ENCODE assay signal across 20 cellular contexts in the genomic region with DNA sequence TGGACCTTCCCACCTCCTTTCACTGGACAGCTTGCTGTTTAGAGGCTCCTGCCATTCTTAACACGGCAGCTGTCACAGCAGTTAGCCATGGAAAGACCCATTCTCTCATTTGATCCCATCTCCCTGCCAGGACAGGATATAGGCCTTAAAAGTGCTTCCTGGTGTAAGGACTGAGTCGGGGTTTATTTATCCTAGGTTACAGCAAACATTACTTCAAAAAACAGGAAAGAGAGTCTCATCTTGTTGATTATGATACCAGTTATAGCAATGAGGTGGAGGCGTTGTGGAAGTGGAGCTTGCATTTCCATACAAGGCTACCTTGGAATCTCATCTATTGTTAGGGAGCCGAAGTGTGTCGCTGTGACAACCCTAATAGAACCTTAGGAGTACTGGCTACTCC. TPM values are rescaled to one million over a fixed set of nuclear protein-coding genes. Genes with fewer than 3 reads are reported as not detected.
A peak's percentile ranks its signal among the peaks of the same experiment; 100 is the strongest.
DNase-seq lines count a peak whose midpoint lies in the region; ATAC-seq, FAIRE-seq and TF ChIP-seq lines count a peak whose summit lies in the region.
"Had no signal": no experiment of that assay in that cellular context is flagged by ENCODE, and none has a peak within 500 bp of the region (broad histone marks: within the 10 kb centered on the region; RNA-seq: fewer than 3 reads in every experiment).

No MANE protein-coding gene starts in this region.

- no peak overlapping the region for H3K4me2 ChIP-seq in neural cell (ENCODE audit: low read length)

- H3K9ac ChIP-seq in neural cell (ENCODE audit: low read length) = no peak overlapping the region

- no peaks in the 10 kb centered on the region for H3K9me2 ChIP-seq in neural cell (ENCODE audit: insufficient read depth, low read length)

- POLR2A ChIA-PET in activated B cell treated with CpG ODN at 0.5 μM for 24 hours (lab: Charles Lee) = interaction anchor here (0.8 to 13.7 kb wide), 6 partner anchors 9 to 313 kb away, joined by 3 to 574 read pairs (median 7); no protein-coding TSS in a partner anchor

- no peaks in the 10 kb centered on the region for H3K9me3 Mint-ChIP-seq in activated B cell treated with CpG ODN at 0.5 μM for 24 hours
- H3K9me3 Mint-ChIP-seq: naive thymus-derived CD8-positive, alpha-beta T cell; T-helper 1 cell treated with Interleukin-12 subunit alpha and Interleukin-12 subunit beta and Interleukin-4 antibody, amounts not matched to agents 30 μg/mL and 1 μg/mL, for 36 hours had no signal

- no peaks in the 10 kb centered on the region for H3K9me3 ChIP-seq in neural cell (ENCODE audit: low read length)
- H3K9me3 ChIP-seq: thyroid gland had no signal

- no peak overlapping the region for H3K4me3 ChIP-seq in neural cell (ENCODE audit: low read length)
- H3K4me3 ChIP-seq: thyroid gland had no signal

- no peak for TF ChIP-seq POLR2A in GM12892 (IDR thresholded peaks at IDR 0.05; ENCODE audit: low read depth, low read length)

- TF ChIP-seq EP300 in neural cell (conservative IDR thresholded peaks at IDR 0.05; ENCODE audit: poor library complexity, severe bottlenecking) = no peak

- DNase-seq in NCI-H2081 (lab: John Stamatoyannopoulos, UW) (peak; percentile 21 to 66), NCI-H2081 treated with DMSO at 0.1 percent for 48 hours (lab: John Stamatoyannopoulos, UW) (no peak), GM12892 (ENCODE audit: insufficient read length) (no peak), activated B cell treated with CpG ODN at 0.5 μM for 24 hours (no peak), HK-2 (ENCODE audit: unreplicated experiment) (no peak), hypothalamus (lab: John Stamatoyannopoulos, UW) (no peak)
- DNase-seq: activated gamma-delta T cell; C1 segment of cervical spinal cord; cerebellar nuclear complex; GOT3; naive thymus-derived CD8-positive, alpha-beta T cell; NCI-H2171; SHP77; stimulated activated CD4-positive, alpha-beta T cell treated with anti-CD3 and anti-CD28 coated beads, Interleukin-12 subunit alpha, Interleukin-12 subunit beta, amount 100 ng/mL, for 4 hours; thyroid gland had no signal

- peak; percentile 46 for FAIRE-seq in GM12892 (lab: Jason Lieb, UNC)

- H3K27me3 ChIP-seq in neural cell (ENCODE audit: insufficient read depth, low read depth, low read length) = no peaks in the 10 kb centered on the region
- H3K27me3 ChIP-seq: thyroid gland had no signal

- CTCF ChIA-PET in activated B cell treated with CpG ODN at 0.5 μM for 24 hours (lab: Charles Lee) = interaction anchor here (0.7 to 13.9 kb wide), 16 partner anchors 8 to 447 kb away, joined by 3 to 284 read pairs (median 6); partner anchors contain the start of gene FLI1

- H2AFZ ChIP-seq in neural cell (ENCODE audit: low read depth, low read length) = no peak overlapping the region

- TF ChIP-seq CTCF in activated B cell treated with CpG ODN at 0.5 μM for 24 hours (IDR thresholded peaks at IDR 0.05) (no peak), neural cell (IDR thresholded peaks at IDR 0.05; ENCODE audit: poor library complexity, severe bottlenecking) (no peak)

- no peaks in the 10 kb centered on the region for H4K20me1 ChIP-seq in neural cell (ENCODE audit: insufficient read depth)

- H3K27ac ChIP-seq in neural cell (ENCODE audit: low read length) = no peak overlapping the region
- H3K27ac ChIP-seq: 22Rv1 had no signal

- no peaks in the 10 kb centered on the region for H3K36me3 Mint-ChIP-seq in activated B cell treated with CpG ODN at 0.5 μM for 24 hours (ENCODE audit: low read depth)
- H3K36me3 Mint-ChIP-seq: naive thymus-derived CD8-positive, alpha-beta T cell had no signal

- H3K36me3 ChIP-seq in neural cell (ENCODE audit: insufficient read depth, low read length) = no peaks in the 10 kb centered on the region
- H3K36me3 ChIP-seq: thyroid gland had no signal

- no peak for TF ChIP-seq RAD21 in neural cell (conservative IDR thresholded peaks at IDR 0.05)

- H3K27me3 Mint-ChIP-seq in activated B cell treated with CpG ODN at 0.5 μM for 24 hours = no peaks in the 10 kb centered on the region
- H3K27me3 Mint-ChIP-seq: naive thymus-derived CD8-positive, alpha-beta T cell had no signal

- intact Hi-C loops in activated B cell treated with CpG ODN at 0.5 μM for 24 hours (cut with micrococcal nuclease) = loop anchor here (1.0 to 2.0 kb wide), 4 partner anchors 16 to 314 kb away; no protein-coding TSS in a partner anchor

- H3K4me3 Mint-ChIP-seq in activated B cell treated with CpG ODN at 0.5 μM for 24 hours = no peak overlapping the region
- H3K4me3 Mint-ChIP-seq: naive thymus-derived CD8-positive, alpha-beta T cell; T-helper 1 cell treated with Interleukin-12 subunit alpha and Interleukin-12 subunit beta and Interleukin-4 antibody, amounts not matched to agents 30 μg/mL and 1 μg/mL, for 36 hours had no signal

- no peak for ATAC-seq in activated B cell treated with CpG ODN at 0.5 μM for 24 hours (ENCODE audit: low read depth)
- ATAC-seq in GM21717 (IDR thresholded peaks at IDR 0.05; ENCODE audit: unreplicated experiment) = no peak
- ATAC-seq: naive thymus-derived CD8-positive, alpha-beta T cell had no signal

- peak overlapping the region; percentile 76 for H3K27ac Mint-ChIP-seq in activated B cell treated with CpG ODN at 0.5 μM for 24 hours
- H3K27ac Mint-ChIP-seq: progenitor cell of endocrine pancreas; T-helper 1 cell treated with Interleukin-12 subunit alpha and Interleukin-12 subunit beta and Interleukin-4 antibody, amounts not matched to agents 30 μg/mL and 1 μg/mL, for 36 hours had no signal

- H3K79me2 ChIP-seq in neural cell (replicated peaks; ENCODE audit: insufficient read depth, low read length) = no peaks in the 10 kb centered on the region

- H3F3A ChIP-seq in neural cell (ENCODE audit: insufficient read depth, low read length, poor library complexity, severe bottlenecking) = no peaks in the 10 kb centered on the region

- peaks cover 70% of the 10 kb centered on the region for H3K4me1 Mint-ChIP-seq in activated B cell treated with CpG ODN at 0.5 μM for 24 hours

TF ChIP-seq in neural cell, 6 proteins besides CTCF, POLR2A, EP300 and RAD21:
- TF ChIP-seq, protein P1, sequence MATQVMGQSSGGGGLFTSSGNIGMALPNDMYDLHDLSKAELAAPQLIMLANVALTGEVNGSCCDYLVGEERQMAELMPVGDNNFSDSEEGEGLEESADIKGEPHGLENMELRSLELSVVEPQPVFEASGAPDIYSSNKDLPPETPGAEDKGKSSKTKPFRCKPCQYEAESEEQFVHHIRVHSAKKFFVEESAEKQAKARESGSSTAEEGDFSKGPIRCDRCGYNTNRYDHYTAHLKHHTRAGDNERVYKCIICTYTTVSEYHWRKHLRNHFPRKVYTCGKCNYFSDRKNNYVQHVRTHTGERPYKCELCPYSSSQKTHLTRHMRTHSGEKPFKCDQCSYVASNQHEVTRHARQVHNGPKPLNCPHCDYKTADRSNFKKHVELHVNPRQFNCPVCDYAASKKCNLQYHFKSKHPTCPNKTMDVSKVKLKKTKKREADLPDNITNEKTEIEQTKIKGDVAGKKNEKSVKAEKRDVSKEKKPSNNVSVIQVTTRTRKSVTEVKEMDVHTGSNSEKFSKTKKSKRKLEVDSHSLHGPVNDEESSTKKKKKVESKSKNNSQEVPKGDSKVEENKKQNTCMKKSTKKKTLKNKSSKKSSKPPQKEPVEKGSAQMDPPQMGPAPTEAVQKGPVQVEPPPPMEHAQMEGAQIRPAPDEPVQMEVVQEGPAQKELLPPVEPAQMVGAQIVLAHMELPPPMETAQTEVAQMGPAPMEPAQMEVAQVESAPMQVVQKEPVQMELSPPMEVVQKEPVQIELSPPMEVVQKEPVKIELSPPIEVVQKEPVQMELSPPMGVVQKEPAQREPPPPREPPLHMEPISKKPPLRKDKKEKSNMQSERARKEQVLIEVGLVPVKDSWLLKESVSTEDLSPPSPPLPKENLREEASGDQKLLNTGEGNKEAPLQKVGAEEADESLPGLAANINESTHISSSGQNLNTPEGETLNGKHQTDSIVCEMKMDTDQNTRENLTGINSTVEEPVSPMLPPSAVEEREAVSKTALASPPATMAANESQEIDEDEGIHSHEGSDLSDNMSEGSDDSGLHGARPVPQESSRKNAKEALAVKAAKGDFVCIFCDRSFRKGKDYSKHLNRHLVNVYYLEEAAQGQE (IDR thresholded peaks at IDR 0.05; ENCODE audit: borderline replicate concordance) = peak; percentile 28
- TF ChIP-seq MXI1 (conservative IDR thresholded peaks at IDR 0.05; ENCODE audit: poor library complexity, severe bottlenecking) = no peak

RNA-seq across cellular contexts. Expression of gene ETS1, which starts 17.4 kb away (rescaled TPM):
- 71.8 TPM for polyA plus RNA-seq in GM12892 (2012; ENCODE audit: missing spikeins)
- 286 and 301 TPM in 2 replicates for total RNA-seq in activated B cell treated with CpG ODN at 0.5 μM for 24 hours
- polyA plus RNA-seq in neural cell = 0.06 and 0.42 TPM in 2 replicates
- polyA minus RNA-seq in neural cell = 0.49 and 1.2 TPM in 2 replicates

Comparison
In these comparisons a context has a peak if more than half of its experiments do, and no peak if none do; other contexts are left out.
1. DNase-seq: peak in NCI-H2081 (2 of 2); none in NCI-H2081 treated with DMSO at 0.1 percent for 48 hours (single experiment), GM12892 (single experiment), activated B cell treated with CpG ODN at 0.5 μM for 24 hours (single experiment), HK-2 (single experiment) and hypothalamus (0 of 51).